In genomic region chr16:1581804-1582203, GRCh38 we compare ENCODE assay signal across 34 cellular contexts. TPM values are rescaled to one million over a fixed set of nuclear protein-coding genes. Genes with fewer than 3 reads are reported as not detected.
"Had no signal": no experiment of that assay in that cellular context is flagged by ENCODE, and none has a peak within 500 bp of the region (broad histone marks: within the 10 kb centered on the region; RNA-seq: fewer than 3 reads in every experiment).

No MANE protein-coding gene starts in this region.

- H3K27ac Mint-ChIP-seq: activated B cell treated with CpG ODN at 0.5 μM for 24 hours; activated CD4-positive, alpha-beta memory T cell treated with anti-CD3 and anti-CD28 coated beads for 36 hours; activated CD8-positive, alpha-beta memory T cell treated with anti-CD3 and anti-CD28 coated beads, Interleukin-2, amount 10 ng/mL, durations not matched to agents 7 days and 5 days; activated CD8-positive, alpha-beta T cell treated with anti-CD3 and anti-CD28 coated beads, Interleukin-2, amount 10 ng/mL, durations not matched to agents 7 days and 5 days; activated naive CD4-positive, alpha-beta T cell treated with anti-CD3 and anti-CD28 coated beads for 36 hours; activated naive CD4-positive, alpha-beta T cell treated with anti-CD3 and anti-CD28 coated beads, Interleukin-2, amount 50 U/mL, for 24 hours; activated T-helper 1 cell treated with anti-CD3 and anti-CD28 coated beads, Interleukin-12 subunit alpha, Interleukin-12 subunit beta, Interleukin-2, Interleukin-4 antibody, amounts not matched to agents 30 ng/mL and 10 ng/mL and 1 ng/mL, durations not matched to agents 14 hours and 24 hours and 36 hours; activated T-helper 2 cell treated with anti-CD3 and anti-CD28 coated beads, Interferon-gamma antibody, Interleukin-2, Interleukin-4, amounts not matched to agents 10 μg/mL and 5 μg/mL and 100 μg/mL, durations not matched to agents 14 hours and 24 hours and 36 hours; dendritic cell treated with granulocyte-macrophage colony-stimulating factor and Interleukin-4, amounts not matched to agents 40 ng/mL and 50 ng/mL, for 4 days; endodermal cell; T-helper 17 cell; T-helper 2 cell treated with Interferon-gamma antibody and Interleukin-4, amounts not matched to agents 5 μg/mL and 100 μg/mL, for 36 hours had no signal

- ATAC-seq: activated CD4-positive, CD25-positive, alpha-beta regulatory T cell treated with anti-CD3 and anti-CD28 coated beads, Interleukin-2, amount 50 U/mL, for 24 hours; activated CD8-positive, alpha-beta memory T cell treated with anti-CD3 and anti-CD28 coated beads, Interleukin-2, amount 10 ng/mL, durations not matched to agents 7 days and 5 days; activated CD8-positive, alpha-beta T cell treated with anti-CD3 and anti-CD28 coated beads, Interleukin-2, amount 10 ng/mL, durations not matched to agents 7 days and 5 days; foreskin keratinocyte; gastrocnemius medialis; heart right ventricle; T-helper 17 cell had no signal

- H3K27me3 ChIP-seq: brain microvascular endothelial cell, dorsolateral prefrontal cortex, esophagus muscularis mucosa, foreskin keratinocyte, gastrocnemius medialis, heart right ventricle had no signal

- H3K36me3 Mint-ChIP-seq: activated CD4-positive, alpha-beta memory T cell treated with anti-CD3 and anti-CD28 coated beads for 36 hours; activated CD8-positive, alpha-beta memory T cell treated with anti-CD3 and anti-CD28 coated beads, Interleukin-2, amount 10 ng/mL, durations not matched to agents 7 days and 5 days; activated naive CD4-positive, alpha-beta T cell treated with anti-CD3 and anti-CD28 coated beads, Interleukin-2, amount 50 U/mL, for 24 hours had no signal

- H3K4me3 Mint-ChIP-seq: activated B cell treated with CpG ODN at 0.5 μM for 24 hours; activated CD4-positive, alpha-beta memory T cell treated with anti-CD3 and anti-CD28 coated beads for 36 hours; activated CD8-positive, alpha-beta memory T cell treated with anti-CD3 and anti-CD28 coated beads, Interleukin-2, amount 10 ng/mL, durations not matched to agents 7 days and 5 days; activated CD8-positive, alpha-beta T cell treated with anti-CD3 and anti-CD28 coated beads, Interleukin-2, amount 10 ng/mL, durations not matched to agents 7 days and 5 days; activated naive CD4-positive, alpha-beta T cell treated with anti-CD3 and anti-CD28 coated beads for 36 hours; activated naive CD4-positive, alpha-beta T cell treated with anti-CD3 and anti-CD28 coated beads, Interleukin-2, amount 50 U/mL, for 24 hours; activated T-helper 1 cell treated with anti-CD3 and anti-CD28 coated beads, Interleukin-12 subunit alpha, Interleukin-12 subunit beta, Interleukin-2, Interleukin-4 antibody, amounts not matched to agents 30 ng/mL and 10 ng/mL and 1 ng/mL, durations not matched to agents 14 hours and 24 hours and 36 hours; central memory CD8-positive, alpha-beta T cell; dendritic cell treated with granulocyte-macrophage colony-stimulating factor and Interleukin-4, amounts not matched to agents 40 ng/mL and 50 ng/mL, for 4 days; endodermal cell; T-helper 17 cell; T-helper 2 cell treated with Interferon-gamma antibody and Interleukin-4, amounts not matched to agents 5 μg/mL and 100 μg/mL, for 36 hours had no signal

- DNase-seq: activated B cell treated with CpG ODN at 0.5 μM for 24 hours; activated CD4-positive, alpha-beta memory T cell treated with anti-CD3 and anti-CD28 coated beads for 36 hours; activated CD4-positive, alpha-beta T cell treated with anti-CD3 and anti-CD28 coated beads for 48 hours; activated CD8-positive, alpha-beta memory T cell treated with anti-CD3 and anti-CD28 coated beads, Interleukin-2, amount 10 ng/mL, durations not matched to agents 7 days and 5 days; activated CD8-positive, alpha-beta memory T cell treated with anti-CD3 and anti-CD28 coated beads, Interleukin-2, amount 50 U/mL, for 4 hours; activated CD8-positive, alpha-beta T cell treated with anti-CD3 and anti-CD28 coated beads, Interleukin-2, amount 10 ng/mL, durations not matched to agents 7 days and 5 days; activated effector memory CD4-positive, alpha-beta T cell treated with anti-CD3 and anti-CD28 coated beads, Interleukin-2, amount 50 U/mL, for 16 hours; activated naive CD4-positive, alpha-beta T cell treated with anti-CD3 and anti-CD28 coated beads for 36 hours; activated T-cell treated with anti-CD3 and anti-CD28 coated beads, Interleukin-2, amount 50 U/mL, for 1 hour; activated T-cell treated with anti-CD3 and anti-CD28 coated beads, Interleukin-2, amount 50 U/mL, for 48 hours; amniotic stem cell; anterior cingulate cortex; brain microvascular endothelial cell; dorsolateral prefrontal cortex; effector memory CD4-positive, alpha-beta T cell; endodermal cell; erythroblast; foreskin keratinocyte; gastrocnemius medialis; heart right ventricle; T-helper 1 cell; T-helper 17 cell; T1000; WERI-Rb-1 had no signal

- H3K4me3 ChIP-seq: coronary artery, dorsolateral prefrontal cortex, esophagus muscularis mucosa, gastrocnemius medialis, heart right ventricle had no signal

- H3K9me3 ChIP-seq: esophagus muscularis mucosa, gastrocnemius medialis, heart right ventricle had no signal

- H3K4me1 Mint-ChIP-seq: activated B cell treated with CpG ODN at 0.5 μM for 24 hours; activated naive CD4-positive, alpha-beta T cell treated with anti-CD3 and anti-CD28 coated beads, Interleukin-2, amount 50 U/mL, for 24 hours; central memory CD8-positive, alpha-beta T cell; endodermal cell had no signal

- H3K4me1 ChIP-seq: esophagus muscularis mucosa, foreskin keratinocyte, gastrocnemius medialis, heart right ventricle had no signal

- H3K27ac ChIP-seq: brain microvascular endothelial cell, coronary artery, dorsolateral prefrontal cortex, esophagus muscularis mucosa, foreskin keratinocyte, gastrocnemius medialis, heart right ventricle, WERI-Rb-1 had no signal

- H3K27me3 Mint-ChIP-seq: activated B cell treated with CpG ODN at 0.5 μM for 24 hours; activated CD4-positive, alpha-beta memory T cell treated with anti-CD3 and anti-CD28 coated beads for 36 hours; activated CD8-positive, alpha-beta memory T cell treated with anti-CD3 and anti-CD28 coated beads, Interleukin-2, amount 10 ng/mL, durations not matched to agents 7 days and 5 days; activated naive CD4-positive, alpha-beta T cell treated with anti-CD3 and anti-CD28 coated beads, Interleukin-2, amount 50 U/mL, for 24 hours; central memory CD8-positive, alpha-beta T cell; dendritic cell treated with granulocyte-macrophage colony-stimulating factor and Interleukin-4, amounts not matched to agents 40 ng/mL and 50 ng/mL, for 4 days; T-helper 17 cell had no signal

- H3K9me3 Mint-ChIP-seq: activated CD4-positive, alpha-beta memory T cell treated with anti-CD3 and anti-CD28 coated beads for 36 hours; activated naive CD4-positive, alpha-beta T cell treated with anti-CD3 and anti-CD28 coated beads for 36 hours; activated naive CD4-positive, alpha-beta T cell treated with anti-CD3 and anti-CD28 coated beads, Interleukin-2, amount 50 U/mL, for 24 hours; activated T-helper 1 cell treated with anti-CD3 and anti-CD28 coated beads, Interleukin-12 subunit alpha, Interleukin-12 subunit beta, Interleukin-2, Interleukin-4 antibody, amounts not matched to agents 30 ng/mL and 10 ng/mL and 1 ng/mL, durations not matched to agents 14 hours and 24 hours and 36 hours; activated T-helper 2 cell treated with anti-CD3 and anti-CD28 coated beads, Interferon-gamma antibody, Interleukin-2, Interleukin-4, amounts not matched to agents 10 μg/mL and 5 μg/mL and 100 μg/mL, durations not matched to agents 14 hours and 24 hours and 36 hours; central memory CD8-positive, alpha-beta T cell; dendritic cell treated with granulocyte-macrophage colony-stimulating factor and Interleukin-4, amounts not matched to agents 40 ng/mL and 50 ng/mL, for 4 days; endodermal cell; T-helper 2 cell treated with Interferon-gamma antibody and Interleukin-4, amounts not matched to agents 5 μg/mL and 100 μg/mL, for 36 hours had no signal

RNA-seq across cellular contexts. Expression of gene TMEM204, which starts 48.3 kb away (rescaled TPM):
- total RNA-seq: astrocyte, endodermal cell had no signal
